Comparison of ENCODE assay signal across 8 cellular contexts in the genomic region with DNA sequence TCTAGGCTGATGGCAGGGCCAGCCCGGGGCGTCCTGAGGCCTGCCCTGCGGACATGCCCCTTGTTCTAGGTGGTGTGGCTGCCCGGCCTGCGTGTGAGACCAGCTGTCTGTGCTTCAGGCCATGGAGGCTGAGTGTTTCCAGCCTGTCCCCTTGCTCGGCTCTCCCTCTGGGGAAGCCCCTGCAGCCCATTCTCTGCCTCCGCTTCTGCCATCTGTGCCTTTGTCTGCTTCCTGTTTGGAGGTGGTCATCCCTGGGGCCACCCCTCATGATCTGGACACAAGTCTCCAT.
DNase-seq lines count a peak whose midpoint lies in the region; ATAC-seq and TF ChIP-seq lines count a peak whose summit lies in the region.

No MANE protein-coding gene starts in this region.

- no peaks in the 10 kb centered on the region for H3K9me3 Mint-ChIP-seq in effector memory CD8-positive, alpha-beta T cell
- no peaks in the 10 kb centered on the region for H3K9me3 Mint-ChIP-seq in stimulated activated naive B cell treated with anti-CD40 and anti-IgM and Interleukin-4, amounts not matched to agents 10 μg/mL and 1 μg/mL and 100 μg/mL, for 72 hours
- no peaks in the 10 kb centered on the region for H3K9me3 Mint-ChIP-seq in progenitor cell of endocrine pancreas (ENCODE audit: low read depth)

- peak overlapping the region; percentile 79 to 92 for H3K27ac Mint-ChIP-seq in effector memory CD8-positive, alpha-beta T cell
- H3K27ac Mint-ChIP-seq in stimulated activated naive B cell treated with anti-CD40 and anti-IgM and Interleukin-4, amounts not matched to agents 10 μg/mL and 1 μg/mL and 100 μg/mL, for 72 hours, result peak overlapping the region; percentile 98
- no peak overlapping the region for H3K27ac Mint-ChIP-seq in progenitor cell of endocrine pancreas

- intact Hi-C loops in heart left ventricle (cut with DNase I), result no loop called here
- intact Hi-C loops in Right ventricle myocardium inferior (cut with DNase I), result no loop called here

- H3K4me1 Mint-ChIP-seq in effector memory CD8-positive, alpha-beta T cell (ENCODE audit: low read depth in 2 of 2), result peaks cover 28 to 45% of the 10 kb centered on the region in 2 donors
- peaks cover 73 to 98% of the 10 kb centered on the region in 2 donors for H3K4me1 Mint-ChIP-seq in stimulated activated naive B cell treated with anti-CD40 and anti-IgM and Interleukin-4, amounts not matched to agents 10 μg/mL and 1 μg/mL and 100 μg/mL, for 72 hours
- peaks cover 13% of the 10 kb centered on the region for H3K4me1 Mint-ChIP-seq in progenitor cell of endocrine pancreas (ENCODE audit: low read depth)

- peaks cover 20% of the 10 kb centered on the region for H3K36me3 Mint-ChIP-seq in effector memory CD8-positive, alpha-beta T cell (ENCODE audit: insufficient read depth)
- peaks cover 6 to 34% of the 10 kb centered on the region in 2 donors for H3K36me3 Mint-ChIP-seq in stimulated activated naive B cell treated with anti-CD40 and anti-IgM and Interleukin-4, amounts not matched to agents 10 μg/mL and 1 μg/mL and 100 μg/mL, for 72 hours
- no peaks in the 10 kb centered on the region for H3K36me3 Mint-ChIP-seq in progenitor cell of endocrine pancreas (ENCODE audit: insufficient read depth)

- H3K27me3 Mint-ChIP-seq in effector memory CD8-positive, alpha-beta T cell, result no peaks in the 10 kb centered on the region
- H3K27me3 Mint-ChIP-seq in stimulated activated naive B cell treated with anti-CD40 and anti-IgM and Interleukin-4, amounts not matched to agents 10 μg/mL and 1 μg/mL and 100 μg/mL, for 72 hours, result no peaks in the 10 kb centered on the region
- no peaks in the 10 kb centered on the region for H3K27me3 Mint-ChIP-seq in progenitor cell of endocrine pancreas

- no peak overlapping the region for H3K4me3 ChIP-seq in heart left ventricle

- peak overlapping the region; percentile 61 to 76 for H3K4me3 Mint-ChIP-seq in effector memory CD8-positive, alpha-beta T cell
- H3K4me3 Mint-ChIP-seq in stimulated activated naive B cell treated with anti-CD40 and anti-IgM and Interleukin-4, amounts not matched to agents 10 μg/mL and 1 μg/mL and 100 μg/mL, for 72 hours, result peak overlapping the region; percentile 68 to 90
- no peak overlapping the region for H3K4me3 Mint-ChIP-seq in progenitor cell of endocrine pancreas (ENCODE audit: low read depth)

- DNase-seq in heart left ventricle (no peak), Right ventricle myocardium inferior (ENCODE audit: missing footprints) (no peak), HCEC 1CT (no peak), NCI-H2227 treated with DMSO at 0.1 percent for 48 hours (lab: John Stamatoyannopoulos, UW) (no peak), progenitor cell of endocrine pancreas (ENCODE audit: low spot score, unreplicated experiment) (no peak)
- DNase-seq in effector memory CD8-positive, alpha-beta T cell, result no peak
- peak; percentile 76 for DNase-seq in stimulated activated naive B cell treated with anti-CD40 and anti-IgM and Interleukin-4, amounts not matched to agents 10 μg/mL and 1 μg/mL and 100 μg/mL, for 72 hours

- H3K27ac ChIP-seq in heart left ventricle, result peak overlapping the region; percentile 41 to 90 (median 82)

- peaks cover 6 to 59% (median 34%) of the 10 kb centered on the region in 12 donors for H3K4me1 ChIP-seq in heart left ventricle

- H3K27me3 ChIP-seq in heart left ventricle, result no peaks in the 10 kb centered on the region

- no peak for TF ChIP-seq POLR2A in heart left ventricle (IDR thresholded peaks at IDR 0.05)

- no peaks in the 10 kb centered on the region for H3K9me3 ChIP-seq in heart left ventricle

- TF ChIP-seq CTCF in heart left ventricle (IDR thresholded peaks at IDR 0.05) (no peak), progenitor cell of endocrine pancreas (IDR thresholded peaks at IDR 0.05; ENCODE audit: unreplicated experiment) (no peak)

- no peaks in the 10 kb centered on the region for H3K36me3 ChIP-seq in heart left ventricle

- ATAC-seq in heart left ventricle (no peak), Right ventricle myocardium inferior (no peak), HG03159 (IDR thresholded peaks at IDR 0.05; ENCODE audit: unreplicated experiment) (peak; percentile 21)
- peak; percentile 13 for ATAC-seq in effector memory CD8-positive, alpha-beta T cell (replicated peaks)
- ATAC-seq in stimulated activated naive B cell treated with anti-CD40 and anti-IgM and Interleukin-4, amounts not matched to agents 10 μg/mL and 1 μg/mL and 100 μg/mL, for 72 hours (replicated peaks), result peak; percentile 51 to 54

- 61 to 80% (median 74%) methylated on average over 3 to 7 of the region's 7 CpGs for WGBS in heart left ventricle, 4 donors

Comparison
In these comparisons a context has a peak if more than half of its experiments do, and no peak if none do; other contexts are left out.
1. ATAC-seq: peak in HG03159 (single experiment), effector memory CD8-positive, alpha-beta T cell (single experiment) and stimulated activated naive B cell treated with anti-CD40 and anti-IgM and Interleukin-4, amounts not matched to agents 10 μg/mL and 1 μg/mL and 100 μg/mL, for 72 hours (2 of 2); none in heart left ventricle (0 of 4) and Right ventricle myocardium inferior (single experiment).